ENCODE assay signal across 31 cellular contexts in the genomic region with DNA sequence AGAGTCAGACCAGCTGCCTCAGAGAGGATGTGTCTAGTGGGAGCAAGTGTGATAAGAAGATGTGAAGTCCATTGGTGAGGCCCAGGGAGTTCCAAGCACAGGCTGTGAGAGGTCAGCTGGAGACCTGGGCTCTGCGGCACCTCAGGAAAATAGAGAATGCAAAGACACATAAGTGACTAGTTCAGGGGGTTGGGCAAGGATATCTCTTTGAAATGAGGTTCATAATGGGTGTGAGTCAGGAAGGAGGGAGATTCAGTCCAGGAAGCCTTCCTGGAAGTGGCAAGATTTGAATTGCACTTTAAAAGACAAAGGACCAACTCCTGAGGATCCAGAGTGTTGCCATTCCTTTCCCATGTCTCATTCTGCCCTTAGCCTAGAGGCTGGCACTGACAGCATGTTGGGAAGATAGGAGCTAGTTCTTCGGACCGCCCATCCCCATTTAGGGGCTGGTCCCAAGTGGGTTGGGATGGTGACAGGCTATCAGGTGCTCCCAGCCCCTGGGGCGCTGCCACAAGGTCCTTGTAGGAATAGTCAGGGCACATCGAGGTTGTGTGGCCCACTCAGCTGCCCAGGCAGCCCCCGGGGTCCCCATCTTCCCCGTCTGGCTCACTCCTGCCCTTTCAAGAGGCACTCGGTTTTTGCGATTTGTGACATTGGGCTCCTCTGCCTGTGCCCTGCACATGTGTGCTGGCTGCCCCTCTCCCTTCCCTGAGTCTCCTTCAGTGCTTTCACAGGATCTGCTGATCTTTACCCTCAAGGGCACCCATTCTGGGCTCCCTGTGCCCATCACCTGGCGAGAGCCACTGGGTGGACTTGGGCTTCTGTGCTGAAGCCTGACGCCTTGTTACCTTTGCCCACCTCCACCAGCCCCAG. TPM values are rescaled to one million over a fixed set of nuclear protein-coding genes. Genes with fewer than 3 reads are reported as not detected.
A peak's percentile ranks its signal among the peaks of the same experiment; 100 is the strongest.
DNase-seq lines count a peak whose midpoint lies in the region; ATAC-seq and TF ChIP-seq lines count a peak whose summit lies in the region.
"Had no signal": no experiment of that assay in that cellular context is flagged by ENCODE, and none has a peak within 500 bp of the region (broad histone marks: within the 10 kb centered on the region; RNA-seq: fewer than 3 reads in every experiment).

No MANE protein-coding gene starts in this region.

- no peak overlapping the region for H2BK20ac ChIP-seq in H9 (ENCODE audit: low read depth, low read length, poor library complexity, severe bottlenecking)

- H3T11ph ChIP-seq in H9 (ENCODE audit: low read length): no peak overlapping the region

- H3K4me3 ChIP-seq in endodermal cell (ENCODE audit: low read length) (no peak overlapping the region), osteoblast (ENCODE audit: insufficient read depth, low read length) (no peak overlapping the region)
- H3K4me3 ChIP-seq: GM23248, pancreas, skin epidermis had no signal

- H2BK5ac ChIP-seq in H9 (ENCODE audit: insufficient read length, low read length): no peak overlapping the region

- no peak overlapping the region for H3K4ac ChIP-seq in H9 (ENCODE audit: low read depth, low read length)

- no peak overlapping the region for H3K56ac ChIP-seq in H9 (ENCODE audit: insufficient read length, low read depth, low read length)

- H2AFZ ChIP-seq in H9 (ENCODE audit: low read length) (no peak overlapping the region), osteoblast (ENCODE audit: low read length) (no peak overlapping the region)
- H2AFZ ChIP-seq: GM23248 had no signal

- intact Hi-C loops in activated CD4-positive, alpha-beta T cell treated with anti-CD3 and anti-CD28 coated beads, Interleukin-2, amount 10 ng/mL, durations not matched to agents 24 days and 14 days (cut with micrococcal nuclease): no loop called here

- no peaks in the 10 kb centered on the region for H3K27me3 ChIP-seq in H9 (ENCODE audit: insufficient read depth, low read length)
- no peaks in the 10 kb centered on the region for H3K27me3 ChIP-seq in endodermal cell (ENCODE audit: control insufficient read depth, insufficient read depth, low read length, poor library complexity, severe bottlenecking)
- H3K27me3 ChIP-seq in osteoblast (ENCODE audit: insufficient read depth, low read length): no peaks in the 10 kb centered on the region
- H3K27me3 ChIP-seq: pancreas had no signal

- H3K14ac ChIP-seq in H9 (ENCODE audit: insufficient read depth, low read length): no peak overlapping the region

- H3K18ac ChIP-seq in H9 (ENCODE audit: insufficient read length, low read depth, low read length): no peak overlapping the region

- H3K79me2 ChIP-seq in H9 (ENCODE audit: insufficient read depth, low read length): no peaks in the 10 kb centered on the region
- no peaks in the 10 kb centered on the region for H3K79me2 ChIP-seq in osteoblast (ENCODE audit: insufficient read depth, low read length)

- no peak overlapping the region for H4K8ac ChIP-seq in H9 (replicated peaks; ENCODE audit: insufficient read length, low read depth, low read length)

- H3K4me2 ChIP-seq in H9 (ENCODE audit: insufficient read depth, insufficient read length, low read length) (no peak overlapping the region), osteoblast (ENCODE audit: insufficient read depth, low read length) (no peak overlapping the region)

- no CpG with 5 or more reads among the region's 11 CpGs for WGBS in H9 (ENCODE audit: extremely low coverage, insufficient read length, low lambda C conversion rate)
- WGBS in endodermal cell (ENCODE audit: insufficient coverage in 1 of 2, insufficient read length in 1 of 2), 2 experiments: 81 to 83% methylated on average over 7 to 11 of the region's 11 CpGs

- H3K9ac ChIP-seq in H9 (ENCODE audit: extremely low read depth, insufficient read length, low read length) (no peak overlapping the region), endodermal cell (ENCODE audit: extremely low read depth, low read length, poor library complexity, severe bottlenecking) (no peak overlapping the region)
- H3K9ac ChIP-seq: GM23248 had no signal

- CTCF ChIA-PET in WTC11 (lab: Charles Lee): interaction anchor here (1.4 to 2.2 kb wide), 3 partner anchors 21 to 478 kb away, joined by 4 to 9 read pairs (median 5); a partner anchor contains a TSS

- H3K4me1 ChIP-seq in H9 (ENCODE audit: insufficient read depth, low read length) (no peaks in the 10 kb centered on the region), endodermal cell (ENCODE audit: control insufficient read depth, insufficient read depth, low read length) (peaks cover 3% of the 10 kb centered on the region), osteoblast (ENCODE audit: insufficient read depth, low read length) (peaks cover 7% of the 10 kb centered on the region)
- H3K4me1 ChIP-seq: pancreas had no signal

- no peak overlapping the region for H3K23ac ChIP-seq in H9 (ENCODE audit: insufficient read length, low read depth, low read length)

- H3K27ac ChIP-seq in H9 (ENCODE audit: insufficient read length, low read depth, low read length) (no peak overlapping the region), endodermal cell (ENCODE audit: low read depth, low read length) (no peak overlapping the region), osteoblast (ENCODE audit: low read depth, low read length) (no peak overlapping the region)
- H3K27ac ChIP-seq: 22Rv1, C4-2B, GM23248, pancreas, skin epidermis had no signal

- H3K9me3 ChIP-seq in H9 (ENCODE audit: control insufficient read depth, low read depth, low read length) (no peaks in the 10 kb centered on the region), endodermal cell (ENCODE audit: control insufficient read depth, low read length) (no peaks in the 10 kb centered on the region), osteoblast (ENCODE audit: low read depth, low read length) (no peaks in the 10 kb centered on the region)
- H3K9me3 ChIP-seq: pancreas had no signal

- no peak overlapping the region for H4K91ac ChIP-seq in H9 (ENCODE audit: insufficient read length, low read depth, low read length)

- H3K27ac Mint-ChIP-seq in activated CD4-positive, alpha-beta T cell treated with anti-CD3 and anti-CD28 coated beads, Interleukin-2, amount 10 ng/mL, durations not matched to agents 24 days and 14 days: peak overlapping the region; percentile 29
- no peak overlapping the region; a peak in 1 of 7 replicates for H3K27ac Mint-ChIP-seq in H9
- H3K27ac Mint-ChIP-seq in endodermal cell: peak overlapping the region; percentile 53
- H3K27ac Mint-ChIP-seq in WTC11: no peak overlapping the region
- H3K27ac Mint-ChIP-seq: activated naive CD8-positive, alpha-beta T cell treated with anti-CD3 and anti-CD28 coated beads, Interleukin-2, amount 50 U/mL, for 24 hours; nephron; T-helper 2 cell treated with Interferon-gamma antibody and Interleukin-4, amounts not matched to agents 5 μg/mL and 100 μg/mL, for 36 hours had no signal

- H4K20me1 ChIP-seq in H9 (ENCODE audit: control insufficient read depth, insufficient read depth, insufficient read length): no peaks in the 10 kb centered on the region
- H4K20me1 ChIP-seq in osteoblast (ENCODE audit: insufficient read depth, low read length): no peaks in the 10 kb centered on the region

- H3K36me3 Mint-ChIP-seq in activated CD4-positive, alpha-beta T cell treated with anti-CD3 and anti-CD28 coated beads, Interleukin-2, amount 10 ng/mL, durations not matched to agents 24 days and 14 days (ENCODE audit: low read depth): no peaks in the 10 kb centered on the region
- H3K36me3 Mint-ChIP-seq in H9 (ENCODE audit: insufficient read depth in 1 of 3, low read depth in 3 of 3) (peaks cover 13 to 21% (median 18%) of the 10 kb centered on the region in 3 experiments; a peak in 5 of 7 replicates), endodermal cell (ENCODE audit: low read depth) (peaks cover 25% of the 10 kb centered on the region), WTC11 (peaks cover 14% of the 10 kb centered on the region)
- H3K36me3 Mint-ChIP-seq: stimulated activated naive B cell treated with anti-CD40 and anti-IgM and Interleukin-4, amounts not matched to agents 10 μg/mL and 1 μg/mL and 100 μg/mL, for 72 hours had no signal

- H2BK15ac ChIP-seq in H9 (ENCODE audit: low read depth, low read length): no peak overlapping the region

- no peaks in the 10 kb centered on the region for H3K23me2 ChIP-seq in H9 (ENCODE audit: insufficient read length, low read depth, low read length, poor library complexity, severe bottlenecking)

- H3K36me3 ChIP-seq in endodermal cell (ENCODE audit: control insufficient read depth, insufficient read depth, low read length) (no peaks in the 10 kb centered on the region), osteoblast (ENCODE audit: insufficient read depth, low read length) (no peaks in the 10 kb centered on the region)
- H3K36me3 ChIP-seq: pancreas had no signal

- POLR2A ChIA-PET in WTC11 (lab: Charles Lee): no interaction called here

- H2BK12ac ChIP-seq in H9 (ENCODE audit: insufficient read length, low read depth, low read length): no peak overlapping the region

- H4K5ac ChIP-seq in H9 (ENCODE audit: insufficient read length, low read depth, low read length): no peak overlapping the region

- no peak for DNase-seq in activated CD4-positive, alpha-beta T cell treated with anti-CD3 and anti-CD28 coated beads, Interleukin-2, amount 10 ng/mL, durations not matched to agents 24 days and 14 days
- DNase-seq in activated CD4-positive, alpha-beta T cell treated with anti-CD3 and anti-CD28 coated beads for 4 hours: no peak
- DNase-seq in H9 (peak; percentile 28), endodermal cell (peak; percentile 45), osteoblast (ENCODE audit: insufficient read length, low spot score, missing footprints) (peak; percentile 78), WTC11 (ENCODE audit: low spot score) (no peak)
- DNase-seq: activated naive CD4-positive, alpha-beta T cell; activated naive CD8-positive, alpha-beta T cell treated with anti-CD3 and anti-CD28 coated beads, Interleukin-2, amount 50 U/mL, for 24 hours; activated T-cell treated with anti-CD3 and anti-CD28 coated beads, Interleukin-2, amount 50 U/mL, for 4 hours; COR-L47; dermis blood vessel endothelial cell; DMS79; GF-D8; GM23248; KG1; NCI-H2029; NCI-H2227 treated with DMSO at 0.1 percent for 48 hours; pancreas; retina; SHP77 treated with DMSO at 0.1 percent for 48 hours; stimulated activated naive B cell treated with anti-CD40 and anti-IgM and Interleukin-4, amounts not matched to agents 10 μg/mL and 1 μg/mL and 100 μg/mL, for 72 hours had no signal

- TF ChIP-seq CTCF in H9 (conservative IDR thresholded peaks at IDR 0.05) (no peak), endodermal cell (conservative IDR thresholded peaks at IDR 0.05) (no peak), osteoblast (IDR thresholded peaks at IDR 0.05; ENCODE audit: extremely low read depth, low read depth, low read length) (no peak), WTC11 (IDR thresholded peaks at IDR 0.05) (no peak)

- no peaks in the 10 kb centered on the region for H3K79me1 ChIP-seq in H9 (ENCODE audit: insufficient read depth, low read depth, low read length, poor library complexity, severe bottlenecking)

- H3K9me3 Mint-ChIP-seq in activated CD4-positive, alpha-beta T cell treated with anti-CD3 and anti-CD28 coated beads, Interleukin-2, amount 10 ng/mL, durations not matched to agents 24 days and 14 days: no peaks in the 10 kb centered on the region
- H3K9me3 Mint-ChIP-seq in H9 (peaks cover 0 to 8% of the 10 kb centered on the region in 2 experiments; a peak in 1 of 5 replicates), endodermal cell (peaks cover 8% of the 10 kb centered on the region), WTC11 (no peaks in the 10 kb centered on the region)
- H3K9me3 Mint-ChIP-seq: activated naive CD8-positive, alpha-beta T cell treated with anti-CD3 and anti-CD28 coated beads, Interleukin-2, amount 50 U/mL, for 24 hours; activated T-cell treated with anti-CD3 and anti-CD28 coated beads, Interleukin-2, amount 50 U/mL, for 4 hours; central memory CD8-positive, alpha-beta T cell; nephron; stimulated activated naive B cell treated with anti-CD40 and anti-IgM and Interleukin-4, amounts not matched to agents 10 μg/mL and 1 μg/mL and 100 μg/mL, for 72 hours; T-helper 2 cell treated with Interferon-gamma antibody and Interleukin-4, amounts not matched to agents 5 μg/mL and 100 μg/mL, for 36 hours had no signal

- peaks cover 7% of the 10 kb centered on the region for H3K4me1 Mint-ChIP-seq in activated CD4-positive, alpha-beta T cell treated with anti-CD3 and anti-CD28 coated beads, Interleukin-2, amount 10 ng/mL, durations not matched to agents 24 days and 14 days
- H3K4me1 Mint-ChIP-seq in H9 (peaks cover 3 to 5% of the 10 kb centered on the region in 2 experiments; a peak in 2 of 4 replicates), endodermal cell (no peaks in the 10 kb centered on the region), WTC11 (peaks cover 4% of the 10 kb centered on the region; the same call in 1 of the 2 replicates)
- H3K4me1 Mint-ChIP-seq: activated naive CD8-positive, alpha-beta T cell treated with anti-CD3 and anti-CD28 coated beads, Interleukin-2, amount 50 U/mL, for 24 hours; central memory CD8-positive, alpha-beta T cell; stimulated activated naive B cell treated with anti-CD40 and anti-IgM and Interleukin-4, amounts not matched to agents 10 μg/mL and 1 μg/mL and 100 μg/mL, for 72 hours had no signal

- no peak overlapping the region for H3K4me3 Mint-ChIP-seq in activated CD4-positive, alpha-beta T cell treated with anti-CD3 and anti-CD28 coated beads, Interleukin-2, amount 10 ng/mL, durations not matched to agents 24 days and 14 days
- no peak overlapping the region for H3K4me3 Mint-ChIP-seq in H9
- no peak overlapping the region for H3K4me3 Mint-ChIP-seq in endodermal cell
- no peak overlapping the region for H3K4me3 Mint-ChIP-seq in WTC11
- H3K4me3 Mint-ChIP-seq: activated naive CD8-positive, alpha-beta T cell treated with anti-CD3 and anti-CD28 coated beads, Interleukin-2, amount 50 U/mL, for 24 hours; activated T-cell treated with anti-CD3 and anti-CD28 coated beads, Interleukin-2, amount 50 U/mL, for 4 hours; central memory CD8-positive, alpha-beta T cell; nephron; stimulated activated naive B cell treated with anti-CD40 and anti-IgM and Interleukin-4, amounts not matched to agents 10 μg/mL and 1 μg/mL and 100 μg/mL, for 72 hours; T-helper 2 cell treated with Interferon-gamma antibody and Interleukin-4, amounts not matched to agents 5 μg/mL and 100 μg/mL, for 36 hours had no signal

- H2BK120ac ChIP-seq in H9 (ENCODE audit: low read depth, low read length, poor library complexity, severe bottlenecking): no peak overlapping the region

- ATAC-seq in HG03280 (IDR thresholded peaks at IDR 0.05; ENCODE audit: unreplicated experiment) (no peak), WTC11 (no peak), GM19328 (IDR thresholded peaks at IDR 0.05; ENCODE audit: unreplicated experiment) (no peak)
- ATAC-seq: activated naive CD8-positive, alpha-beta T cell treated with anti-CD3 and anti-CD28 coated beads, Interleukin-2, amount 50 U/mL, for 24 hours; activated T-cell treated with anti-CD3 and anti-CD28 coated beads, Interleukin-2, amount 50 U/mL, for 4 hours; esophagus mucosa; pancreas; stimulated activated naive B cell treated with anti-CD40 and anti-IgM and Interleukin-4, amounts not matched to agents 10 μg/mL and 1 μg/mL and 100 μg/mL, for 72 hours had no signal

- H3K27me3 Mint-ChIP-seq in activated CD4-positive, alpha-beta T cell treated with anti-CD3 and anti-CD28 coated beads, Interleukin-2, amount 10 ng/mL, durations not matched to agents 24 days and 14 days: no peaks in the 10 kb centered on the region
- H3K27me3 Mint-ChIP-seq in H9 (ENCODE audit: low read depth) (no peaks in the 10 kb centered on the region), endodermal cell (ENCODE audit: insufficient read depth) (no peaks in the 10 kb centered on the region), WTC11 (ENCODE audit: low read depth) (no peaks in the 10 kb centered on the region)

- H2AK5ac ChIP-seq in H9 (ENCODE audit: insufficient read length, low read length): no peak overlapping the region

RNA-seq across cellular contexts. Expression of a gene that starts 23.7 kb away (rescaled TPM):
- total RNA-seq in activated CD4-positive, alpha-beta T cell treated with anti-CD3 and anti-CD28 coated beads, Interleukin-2, amount 10 ng/mL, durations not matched to agents 24 days and 14 days: 0.17 and 0.23 TPM in 2 replicates
- total RNA-seq in H9 (2021) (5.9 and 6.3 TPM in 2 replicates), endodermal cell (10 to 100 TPM in 1 of 2 donors, 1 to 10 TPM in 1; 7.7 to 10.2 TPM), osteoblast (0.59 and 0.72 TPM in 2 replicates), WTC11 (2021) (4.4 to 6.4 TPM (median 5.7 TPM) in 3 replicates)
- polyA plus RNA-seq in endodermal cell (2013, experiment 1 of 2): 1.5 TPM
- polyA plus RNA-seq in endodermal cell (2013, experiment 2 of 2): 0.70 TPM
- total RNA-seq: dermis blood vessel endothelial cell, lung microvascular endothelial cell had no signal

Comparison
In these comparisons a context has a peak if more than half of its experiments do, and no peak if none do; other contexts are left out.
1. DNase-seq: peak in H9 (single experiment), endodermal cell (single experiment) and osteoblast (single experiment); none in activated CD4-positive, alpha-beta T cell treated with anti-CD3 and anti-CD28 coated beads, Interleukin-2, amount 10 ng/mL, durations not matched to agents 24 days and 14 days (single experiment), activated CD4-positive, alpha-beta T cell treated with anti-CD3 and anti-CD28 coated beads for 4 hours (0 of 2) and WTC11 (single experiment).
2. H3K27ac Mint-ChIP-seq: peak in activated CD4-positive, alpha-beta T cell treated with anti-CD3 and anti-CD28 coated beads, Interleukin-2, amount 10 ng/mL, durations not matched to agents 24 days and 14 days (single experiment) and endodermal cell (single experiment); none in H9 (0 of 3) and WTC11 (single experiment).